In genomic region chr11:76152086-76152658, GRCh38 we compare ENCODE assay signal across 8 cellular contexts. TPM values are rescaled to one million over a fixed set of nuclear protein-coding genes. Genes with fewer than 3 reads are reported as not detected.
DNase-seq lines count a peak whose midpoint lies in the region; ATAC-seq and TF ChIP-seq lines count a peak whose summit lies in the region.

No MANE protein-coding gene starts in this region.

- peak overlapping the region; percentile 73 for H3K4me2 ChIP-seq in fibroblast of lung (ENCODE audit: extremely low read depth, insufficient read depth, low read length)

- peak; percentile 57 for DNase-seq in NOMO-1 treated with dmso at 0.1 percent for 144 hours (lab: John Stamatoyannopoulos, UW; ENCODE audit: unreplicated experiment)
- peak; percentile 83 for DNase-seq in activated T-cell treated with anti-CD3 and anti-CD28 coated beads, Interleukin-2, amount 50 U/mL, for 1 hour
- peak; percentile 66 to 76 for DNase-seq in fibroblast of lung (ENCODE audit: low read depth in 2 of 2)
- DNase-seq in naive thymus-derived CD8-positive, alpha-beta T cell, result peak; percentile 56 to 88 (median 70)
- no peak for DNase-seq in NCI-H1694 treated with DMSO at 0.1 percent for 48 hours (lab: John Stamatoyannopoulos, UW)

- H3K27me3 ChIP-seq in fibroblast of lung (ENCODE audit: control insufficient read depth, insufficient read depth, low read length), result no peaks in the 10 kb centered on the region

- H3K9me3 ChIP-seq in fibroblast of lung (ENCODE audit: control insufficient read depth, insufficient read depth, low read depth, low read length), result no peaks in the 10 kb centered on the region

- no peaks in the 10 kb centered on the region for H3K36me3 Mint-ChIP-seq in naive thymus-derived CD8-positive, alpha-beta T cell
- H3K36me3 Mint-ChIP-seq in stimulated activated memory B cell treated with anti-CD40 and anti-IgM and Interleukin-4, amounts not matched to agents 10 μg/mL and 1 μg/mL and 100 μg/mL, for 72 hours, result no peaks in the 10 kb centered on the region

- H4K20me1 ChIP-seq in fibroblast of lung (ENCODE audit: control insufficient read depth, extremely low read depth, insufficient read depth, low read length), result no peaks in the 10 kb centered on the region

- peak overlapping the region; percentile 52 for H3K4me3 ChIP-seq in GM12875 (ENCODE audit: low read depth, low read length)
- H3K4me3 ChIP-seq in fibroblast of lung (replicated peaks in 1 of 4; ENCODE audit: control extremely low read depth in 1 of 4, insufficient read depth in 1 of 4, low read depth in 3 of 4, low read length in 4 of 4), result peak overlapping the region; percentile 1 to 52 (median 35)

- no peaks in the 10 kb centered on the region for H3K4me1 ChIP-seq in fibroblast of lung (ENCODE audit: control insufficient read depth, extremely low read depth, insufficient read depth, low read length)

- no peak overlapping the region for H3K9ac ChIP-seq in fibroblast of lung (ENCODE audit: insufficient read depth, low read length)

- H3K27me3 Mint-ChIP-seq in naive thymus-derived CD8-positive, alpha-beta T cell, result peaks cover 2 to 23% (median 9%) of the 10 kb centered on the region in 5 donors
- no peaks in the 10 kb centered on the region for H3K27me3 Mint-ChIP-seq in stimulated activated memory B cell treated with anti-CD40 and anti-IgM and Interleukin-4, amounts not matched to agents 10 μg/mL and 1 μg/mL and 100 μg/mL, for 72 hours

- peak overlapping the region; percentile 72 for H2AFZ ChIP-seq in fibroblast of lung (ENCODE audit: low read length)

- no peaks in the 10 kb centered on the region for H3K9me3 Mint-ChIP-seq in naive thymus-derived CD8-positive, alpha-beta T cell
- no peaks in the 10 kb centered on the region for H3K9me3 Mint-ChIP-seq in stimulated activated memory B cell treated with anti-CD40 and anti-IgM and Interleukin-4, amounts not matched to agents 10 μg/mL and 1 μg/mL and 100 μg/mL, for 72 hours

- peak overlapping the region in 5 of 10 donors; percentile 58 to 80 (median 66) for H3K27ac Mint-ChIP-seq in naive thymus-derived CD8-positive, alpha-beta T cell
- H3K27ac Mint-ChIP-seq in stimulated activated memory B cell treated with anti-CD40 and anti-IgM and Interleukin-4, amounts not matched to agents 10 μg/mL and 1 μg/mL and 100 μg/mL, for 72 hours, result peak overlapping the region; percentile 91

- H3K27ac ChIP-seq in fibroblast of lung (ENCODE audit: insufficient read depth, low read length), result no peak overlapping the region

- POLR2A ChIA-PET in naive thymus-derived CD8-positive, alpha-beta T cell (lab: Charles Lee), result interaction anchor here (1.4 kb wide), 1 partner anchor 255 kb away, joined by 5 read pairs; no protein-coding TSS in a partner anchor

- H3K79me2 ChIP-seq in fibroblast of lung (ENCODE audit: control insufficient read depth, insufficient read depth, low read length), result no peaks in the 10 kb centered on the region

- TF ChIP-seq CTCF in GM12875 (IDR thresholded peaks at IDR 0.05; ENCODE audit: borderline replicate concordance, insufficient read depth, low read depth, low read length), result peak; percentile 95
- peak; percentile 73 to 98 for TF ChIP-seq CTCF in fibroblast of lung (conservative IDR thresholded peaks at IDR 0.05 in 1 of 2, IDR thresholded peaks at IDR 0.05 in 1 of 2; ENCODE audit: low read depth in 1 of 2, low read length in 2 of 2)

- H3K4me1 Mint-ChIP-seq in naive thymus-derived CD8-positive, alpha-beta T cell, result peaks cover 17 to 23% (median 22%) of the 10 kb centered on the region in 4 donors
- H3K4me1 Mint-ChIP-seq in stimulated activated memory B cell treated with anti-CD40 and anti-IgM and Interleukin-4, amounts not matched to agents 10 μg/mL and 1 μg/mL and 100 μg/mL, for 72 hours, result peaks cover 33% of the 10 kb centered on the region

- ATAC-seq in HG02852 (IDR thresholded peaks at IDR 0.05; ENCODE audit: unreplicated experiment), result peak; percentile 79
- peak; percentile 91 to 98 for ATAC-seq in naive thymus-derived CD8-positive, alpha-beta T cell
- peak; percentile 73 for ATAC-seq in stimulated activated memory B cell treated with anti-CD40 and anti-IgM and Interleukin-4, amounts not matched to agents 10 μg/mL and 1 μg/mL and 100 μg/mL, for 72 hours

- peak overlapping the region; percentile 71 to 84 (median 81) for H3K4me3 Mint-ChIP-seq in naive thymus-derived CD8-positive, alpha-beta T cell
- H3K4me3 Mint-ChIP-seq in stimulated activated memory B cell treated with anti-CD40 and anti-IgM and Interleukin-4, amounts not matched to agents 10 μg/mL and 1 μg/mL and 100 μg/mL, for 72 hours, result peak overlapping the region; percentile 64

- H3K36me3 ChIP-seq in fibroblast of lung (ENCODE audit: control insufficient read depth, insufficient read depth, low read length), result no peaks in the 10 kb centered on the region

RNA-seq across cellular contexts. Expression of gene WNT11, which starts 54.1 kb away (rescaled TPM):
- 0.33 and 0.51 TPM in 2 replicates for total RNA-seq in fibroblast of lung
- polyA plus RNA-seq in fibroblast of lung, result 0.06 and 0.07 TPM in 2 replicates
- polyA plus RNA-seq in fibroblast of lung (2012), result 0.13 and 0.18 TPM in 2 replicates
- not detected in 2 replicates for polyA minus RNA-seq in fibroblast of lung (ENCODE audit: low replicate concordance)
- total RNA-seq in naive thymus-derived CD8-positive, alpha-beta T cell, result under 1 TPM in 1 of 2 experiments, not detected in 1; 0.81 TPM
- under 1 TPM in 2 of 3 donors, not detected in 1; 0.09 to 0.24 TPM for polyA plus RNA-seq in naive thymus-derived CD8-positive, alpha-beta T cell
